ENCODE assay signal across 8 cellular contexts in genomic region chr15:62896969-62897486, GRCh38.
DNase-seq lines count a peak whose midpoint lies in the region; ATAC-seq and TF ChIP-seq lines count a peak whose summit lies in the region.

No MANE protein-coding gene starts in this region.

- DNase-seq in BJ (ENCODE audit: low read depth) (peak; percentile 94), RWPE2 (ENCODE audit: low spot score) (peak; percentile 99), fibroblast of peridontal ligament (ENCODE audit: extremely low read depth) (peak; percentile 99), occipital lobe (lab: John Stamatoyannopoulos, UW) (peak; percentile 22), MV-4-11 (lab: John Stamatoyannopoulos, UW) (no peak), NCI-H187 treated with DMSO at 0.1 percent for 48 hours (lab: John Stamatoyannopoulos, UW) (no peak)

- ATAC-seq in RWPE2 (ENCODE audit: low read depth) = peak; percentile 83
- ATAC-seq in GM21723 (IDR thresholded peaks at IDR 0.05; ENCODE audit: unreplicated experiment) = no peak
- ATAC-seq in GM19455 (IDR thresholded peaks at IDR 0.05; ENCODE audit: unreplicated experiment) = no peak

- no peak overlapping the region for H3K4me3 ChIP-seq in BJ (ENCODE audit: low read depth, low read length)
- H3K4me3 ChIP-seq in RWPE2 (ENCODE audit: severe bottlenecking) = no peak overlapping the region

- H3K36me3 ChIP-seq in BJ (ENCODE audit: control insufficient read depth, insufficient read depth, low read length) (no peaks in the 10 kb centered on the region), RWPE2 (ENCODE audit: low read depth) (no peaks in the 10 kb centered on the region)

- peak overlapping the region; percentile 100 for H3K27ac ChIP-seq in RWPE2 (ENCODE audit: poor library complexity, severe bottlenecking)

- CTCF ChIA-PET in BJ (lab: Yijun Ruan, JAX) = interaction anchor here (1.0 to 1.7 kb wide), 4 partner anchors 9 to 198 kb away, joined by 3 to 7 read pairs (median 3); no protein-coding TSS in a partner anchor

- H3K27me3 ChIP-seq in BJ (ENCODE audit: control insufficient read depth, insufficient read depth, low read length) (no peaks in the 10 kb centered on the region), RWPE2 (ENCODE audit: insufficient read depth, poor library complexity, severe bottlenecking) (no peaks in the 10 kb centered on the region)

- peaks cover 65% of the 10 kb centered on the region for H3K4me1 ChIP-seq in RWPE2 (ENCODE audit: insufficient read depth, poor library complexity, severe bottlenecking)

- H3K9me3 ChIP-seq in RWPE2 (ENCODE audit: severe bottlenecking) = no peaks in the 10 kb centered on the region

- TF ChIP-seq CTCF in BJ (IDR thresholded peaks at IDR 0.05; ENCODE audit: insufficient read depth, low read depth, low read length) (no peak), RWPE2 (IDR thresholded peaks at IDR 0.05; ENCODE audit: poor library complexity, severe bottlenecking) (peak; percentile 28)

- POLR2A ChIA-PET in BJ (lab: Charles Lee) = interaction anchor here (0.5 to 0.6 kb wide), 2 partner anchors 34 to 156 kb away, joined by 4 to 5 read pairs; no protein-coding TSS in a partner anchor

Comparison
In these comparisons a context has a peak if more than half of its experiments do, and no peak if none do; other contexts are left out.
1. DNase-seq: peak in BJ (single experiment), RWPE2 (single experiment), fibroblast of peridontal ligament (single experiment) and occipital lobe (single experiment); none in MV-4-11 (single experiment) and NCI-H187 treated with DMSO at 0.1 percent for 48 hours (single experiment).